In the genomic region with DNA sequence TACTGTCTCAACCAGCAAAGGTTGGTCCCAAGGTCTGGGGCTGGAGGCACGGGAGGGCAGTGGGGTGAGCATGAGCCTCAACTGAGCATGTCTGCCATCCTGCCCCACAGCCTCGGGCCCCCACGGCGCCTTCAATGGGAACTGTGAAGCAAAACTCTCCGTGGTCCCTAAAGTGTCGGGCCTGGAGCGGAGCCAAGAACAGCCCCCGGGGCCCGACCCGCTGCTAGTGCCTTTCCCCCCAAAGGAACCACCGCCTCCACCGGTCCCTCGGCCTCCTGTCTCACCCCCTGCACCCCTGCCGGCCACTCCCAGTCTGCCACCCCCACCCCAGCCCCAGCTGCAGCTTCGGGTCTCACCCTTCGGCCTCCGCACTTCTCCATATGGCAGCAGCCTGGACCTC, we compare ENCODE assay signal across 1 cellular context.
TF ChIP-seq lines count a peak whose summit lies in the region.

No MANE protein-coding gene starts in this region.

TF ChIP-seq in GM12878, 131 proteins besides CTCF, POLR2A, EP300 and RAD21:
- no peak for TF ChIP-seq LARP7 (IDR thresholded peaks at IDR 0.05)
- no peak for TF ChIP-seq YY1 (IDR thresholded peaks at IDR 0.05; ENCODE audit: low read depth, low read length)
- no peak for TF ChIP-seq KAT2A (conservative IDR thresholded peaks at IDR 0.05; ENCODE audit: control insufficient read depth, low read depth, low read length)
- no peak for TF ChIP-seq TCF12 (IDR thresholded peaks at IDR 0.05; ENCODE audit: low read depth, low read length)
- TF ChIP-seq, protein P1, sequence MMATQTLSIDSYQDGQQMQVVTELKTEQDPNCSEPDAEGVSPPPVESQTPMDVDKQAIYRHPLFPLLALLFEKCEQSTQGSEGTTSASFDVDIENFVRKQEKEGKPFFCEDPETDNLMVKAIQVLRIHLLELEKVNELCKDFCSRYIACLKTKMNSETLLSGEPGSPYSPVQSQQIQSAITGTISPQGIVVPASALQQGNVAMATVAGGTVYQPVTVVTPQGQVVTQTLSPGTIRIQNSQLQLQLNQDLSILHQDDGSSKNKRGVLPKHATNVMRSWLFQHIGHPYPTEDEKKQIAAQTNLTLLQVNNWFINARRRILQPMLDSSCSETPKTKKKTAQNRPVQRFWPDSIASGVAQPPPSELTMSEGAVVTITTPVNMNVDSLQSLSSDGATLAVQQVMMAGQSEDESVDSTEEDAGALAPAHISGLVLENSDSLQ (IDR thresholded peaks at IDR 0.05) = no peak
